21 cellular contexts compared by ENCODE assay signal in the genomic region with DNA sequence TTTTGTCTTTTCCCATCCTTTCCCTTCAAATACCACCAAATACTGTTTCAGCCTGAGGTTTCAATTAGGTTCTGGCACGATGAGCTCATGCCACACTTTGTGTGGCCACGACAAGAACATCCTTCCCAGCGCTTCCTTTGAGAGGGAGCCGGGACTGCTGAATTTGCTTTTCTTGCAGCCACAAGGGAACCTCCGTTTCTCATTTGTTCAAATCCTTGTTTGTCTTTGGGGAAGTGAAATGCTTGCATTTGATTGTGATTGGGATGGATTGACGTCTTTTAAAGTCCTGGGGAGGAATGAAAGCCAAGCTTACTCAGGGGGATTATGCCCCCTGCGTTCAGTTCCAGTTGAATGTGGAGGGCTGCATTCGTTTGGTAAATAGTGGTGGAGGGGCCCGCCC.
DNase-seq lines count a peak whose midpoint lies in the region; ATAC-seq and TF ChIP-seq lines count a peak whose summit lies in the region.
"Had no signal": no experiment of that assay in that cellular context is flagged by ENCODE, and none has a peak within 500 bp of the region (broad histone marks: within the 10 kb centered on the region; RNA-seq: fewer than 3 reads in every experiment).

No MANE protein-coding gene starts in this region.

- H3K9me2 ChIP-seq in GM23338 (ENCODE audit: insufficient read depth): 0 out of 2 replicates have a peak, but pooled peaks cover 3% of the 10 kb centered on the region

- no peaks in the 10 kb centered on the region for H3K79me2 ChIP-seq in GM23338 (replicated peaks; ENCODE audit: insufficient read depth)

- H3K36me3 Mint-ChIP-seq in GM23338 (ENCODE audit: low read depth) (peaks cover 10% of the 10 kb centered on the region; the same call in 2 of the 3 replicates), mesothelial cell of epicardium (peaks cover 3% of the 10 kb centered on the region)
- H3K36me3 Mint-ChIP-seq in effector memory CD8-positive, alpha-beta T cell (ENCODE audit: insufficient read depth): no peaks in the 10 kb centered on the region
- H3K36me3 Mint-ChIP-seq: CD8-positive, alpha-beta T cell had no signal

- H3K9me3 Mint-ChIP-seq in GM23338 (peaks cover 4% of the 10 kb centered on the region; the same call in 1 of the 3 replicates), mesothelial cell of epicardium (no peaks in the 10 kb centered on the region)
- H3K9me3 Mint-ChIP-seq in effector memory CD8-positive, alpha-beta T cell: no peaks in the 10 kb centered on the region
- H3K9me3 Mint-ChIP-seq: HFFc6 had no signal

- H3K4me2 ChIP-seq in GM23338: no peak overlapping the region
- H3K4me2 ChIP-seq: PC-9 had no signal

- DNase-seq in GM23338 (ENCODE audit: low spot score) (no peak), astrocyte of the hippocampus (ENCODE audit: low read depth, low spot score) (peak; percentile 66), mesothelial cell of epicardium (ENCODE audit: low spot score in 2 of 2, unreplicated experiment in 2 of 2) (no peak), pons (ENCODE audit: low spot score) (peak; percentile 42), cerebellum (ENCODE audit: low spot score) (no peak), DMS 273 (lab: John Stamatoyannopoulos, UW; ENCODE audit: unreplicated experiment) (no peak), brain microvascular endothelial cell (no peak)
- DNase-seq in effector memory CD8-positive, alpha-beta T cell: no peak
- DNase-seq: Calu3; CD8-positive, alpha-beta T cell; DMS53; EL; HFFc6; KBM-7; NCI-H1105; NCI-H1694; NCI-H510A; NCI-H748 treated with DMSO at 0.1 percent for 48 hours; PC-9; SJCRH30 had no signal

- no peaks in the 10 kb centered on the region for H3K36me3 ChIP-seq in GM23338 (ENCODE audit: insufficient read depth)
- H3K36me3 ChIP-seq in brain microvascular endothelial cell (replicated peaks): no peaks in the 10 kb centered on the region
- H3K36me3 ChIP-seq: SJCRH30 had no signal

- peaks cover 23% of the 10 kb centered on the region for H3K4me1 ChIP-seq in GM23338 (ENCODE audit: insufficient read depth)

- H3K4me3 ChIP-seq in GM23338: no peak overlapping the region
- no peak overlapping the region for H3K4me3 ChIP-seq in brain microvascular endothelial cell (ENCODE audit: low read depth, low read length)
- H3K4me3 ChIP-seq: GM12878, PC-9, SJCRH30 had no signal

- no peak overlapping the region for H3K27ac Mint-ChIP-seq in GM23338
- H3K27ac Mint-ChIP-seq in mesothelial cell of epicardium: peak overlapping the region; percentile 92
- H3K27ac Mint-ChIP-seq in effector memory CD8-positive, alpha-beta T cell: no peak overlapping the region
- H3K27ac Mint-ChIP-seq: CD8-positive, alpha-beta T cell; HFFc6 had no signal

- H3F3A ChIP-seq in GM23338 (replicated peaks; ENCODE audit: low read depth): peaks cover 4% of the 10 kb centered on the region

- H3K4me1 Mint-ChIP-seq in GM23338 (peaks cover 40% of the 10 kb centered on the region), mesothelial cell of epicardium (peaks cover 71% of the 10 kb centered on the region)
- peaks cover 0 to 5% of the 10 kb centered on the region in 2 donors for H3K4me1 Mint-ChIP-seq in effector memory CD8-positive, alpha-beta T cell (ENCODE audit: low read depth in 2 of 2)

- no peak overlapping the region for H3K4me3 Mint-ChIP-seq in GM23338
- H3K4me3 Mint-ChIP-seq in mesothelial cell of epicardium: no peak overlapping the region
- no peak overlapping the region for H3K4me3 Mint-ChIP-seq in effector memory CD8-positive, alpha-beta T cell
- H3K4me3 Mint-ChIP-seq: CD8-positive, alpha-beta T cell; HFFc6 had no signal

- in situ Hi-C loops in brain microvascular endothelial cell (cut with HindIII; ENCODE audit: low pct_ligation_motif_present, low sequenced_read_pairs): no loop called here

- no peak overlapping the region for H2AFZ ChIP-seq in GM23338
- H2AFZ ChIP-seq: PC-9 had no signal

- H3K27me3 Mint-ChIP-seq in GM23338 (ENCODE audit: insufficient read depth, low read depth, poor library complexity): peaks cover 9% of the 10 kb centered on the region
- no peaks in the 10 kb centered on the region for H3K27me3 Mint-ChIP-seq in mesothelial cell of epicardium (ENCODE audit: low read depth)
- peaks cover 49 to 65% of the 10 kb centered on the region in 2 donors for H3K27me3 Mint-ChIP-seq in effector memory CD8-positive, alpha-beta T cell

- no peak overlapping the region for H3K27ac ChIP-seq in GM23338 (ENCODE audit: low read depth)
- no peak overlapping the region for H3K27ac ChIP-seq in brain microvascular endothelial cell
- H3K27ac ChIP-seq: PC-9, SJCRH30 had no signal

- peak; percentile 27 for ATAC-seq in GM23338
- no peak for ATAC-seq in effector memory CD8-positive, alpha-beta T cell (replicated peaks)
- ATAC-seq: CD8-positive, alpha-beta T cell; GM12878 had no signal

- no peak for TF ChIP-seq CTCF in GM23338 (conservative IDR thresholded peaks at IDR 0.05; ENCODE audit: low read depth in 2 of 2)
- TF ChIP-seq CTCF in mesothelial cell of epicardium (IDR thresholded peaks at IDR 0.05; ENCODE audit: unreplicated experiment): no peak
- TF ChIP-seq CTCF in brain microvascular endothelial cell (IDR thresholded peaks at IDR 0.05; ENCODE audit: low read depth, low read length, missing control alignments): no peak

- H3K27me3 ChIP-seq in GM23338 (ENCODE audit: insufficient read depth): no peaks in the 10 kb centered on the region
- no peaks in the 10 kb centered on the region for H3K27me3 ChIP-seq in brain microvascular endothelial cell (replicated peaks)
- H3K27me3 ChIP-seq: SJCRH30 had no signal

- no peaks in the 10 kb centered on the region for H4K20me1 ChIP-seq in GM23338 (replicated peaks; ENCODE audit: insufficient read depth)

TF ChIP-seq in GM23338, 12 proteins besides CTCF, POLR2A, EP300 and RAD21 (continues in another document):
- TF ChIP-seq, protein P1, sequence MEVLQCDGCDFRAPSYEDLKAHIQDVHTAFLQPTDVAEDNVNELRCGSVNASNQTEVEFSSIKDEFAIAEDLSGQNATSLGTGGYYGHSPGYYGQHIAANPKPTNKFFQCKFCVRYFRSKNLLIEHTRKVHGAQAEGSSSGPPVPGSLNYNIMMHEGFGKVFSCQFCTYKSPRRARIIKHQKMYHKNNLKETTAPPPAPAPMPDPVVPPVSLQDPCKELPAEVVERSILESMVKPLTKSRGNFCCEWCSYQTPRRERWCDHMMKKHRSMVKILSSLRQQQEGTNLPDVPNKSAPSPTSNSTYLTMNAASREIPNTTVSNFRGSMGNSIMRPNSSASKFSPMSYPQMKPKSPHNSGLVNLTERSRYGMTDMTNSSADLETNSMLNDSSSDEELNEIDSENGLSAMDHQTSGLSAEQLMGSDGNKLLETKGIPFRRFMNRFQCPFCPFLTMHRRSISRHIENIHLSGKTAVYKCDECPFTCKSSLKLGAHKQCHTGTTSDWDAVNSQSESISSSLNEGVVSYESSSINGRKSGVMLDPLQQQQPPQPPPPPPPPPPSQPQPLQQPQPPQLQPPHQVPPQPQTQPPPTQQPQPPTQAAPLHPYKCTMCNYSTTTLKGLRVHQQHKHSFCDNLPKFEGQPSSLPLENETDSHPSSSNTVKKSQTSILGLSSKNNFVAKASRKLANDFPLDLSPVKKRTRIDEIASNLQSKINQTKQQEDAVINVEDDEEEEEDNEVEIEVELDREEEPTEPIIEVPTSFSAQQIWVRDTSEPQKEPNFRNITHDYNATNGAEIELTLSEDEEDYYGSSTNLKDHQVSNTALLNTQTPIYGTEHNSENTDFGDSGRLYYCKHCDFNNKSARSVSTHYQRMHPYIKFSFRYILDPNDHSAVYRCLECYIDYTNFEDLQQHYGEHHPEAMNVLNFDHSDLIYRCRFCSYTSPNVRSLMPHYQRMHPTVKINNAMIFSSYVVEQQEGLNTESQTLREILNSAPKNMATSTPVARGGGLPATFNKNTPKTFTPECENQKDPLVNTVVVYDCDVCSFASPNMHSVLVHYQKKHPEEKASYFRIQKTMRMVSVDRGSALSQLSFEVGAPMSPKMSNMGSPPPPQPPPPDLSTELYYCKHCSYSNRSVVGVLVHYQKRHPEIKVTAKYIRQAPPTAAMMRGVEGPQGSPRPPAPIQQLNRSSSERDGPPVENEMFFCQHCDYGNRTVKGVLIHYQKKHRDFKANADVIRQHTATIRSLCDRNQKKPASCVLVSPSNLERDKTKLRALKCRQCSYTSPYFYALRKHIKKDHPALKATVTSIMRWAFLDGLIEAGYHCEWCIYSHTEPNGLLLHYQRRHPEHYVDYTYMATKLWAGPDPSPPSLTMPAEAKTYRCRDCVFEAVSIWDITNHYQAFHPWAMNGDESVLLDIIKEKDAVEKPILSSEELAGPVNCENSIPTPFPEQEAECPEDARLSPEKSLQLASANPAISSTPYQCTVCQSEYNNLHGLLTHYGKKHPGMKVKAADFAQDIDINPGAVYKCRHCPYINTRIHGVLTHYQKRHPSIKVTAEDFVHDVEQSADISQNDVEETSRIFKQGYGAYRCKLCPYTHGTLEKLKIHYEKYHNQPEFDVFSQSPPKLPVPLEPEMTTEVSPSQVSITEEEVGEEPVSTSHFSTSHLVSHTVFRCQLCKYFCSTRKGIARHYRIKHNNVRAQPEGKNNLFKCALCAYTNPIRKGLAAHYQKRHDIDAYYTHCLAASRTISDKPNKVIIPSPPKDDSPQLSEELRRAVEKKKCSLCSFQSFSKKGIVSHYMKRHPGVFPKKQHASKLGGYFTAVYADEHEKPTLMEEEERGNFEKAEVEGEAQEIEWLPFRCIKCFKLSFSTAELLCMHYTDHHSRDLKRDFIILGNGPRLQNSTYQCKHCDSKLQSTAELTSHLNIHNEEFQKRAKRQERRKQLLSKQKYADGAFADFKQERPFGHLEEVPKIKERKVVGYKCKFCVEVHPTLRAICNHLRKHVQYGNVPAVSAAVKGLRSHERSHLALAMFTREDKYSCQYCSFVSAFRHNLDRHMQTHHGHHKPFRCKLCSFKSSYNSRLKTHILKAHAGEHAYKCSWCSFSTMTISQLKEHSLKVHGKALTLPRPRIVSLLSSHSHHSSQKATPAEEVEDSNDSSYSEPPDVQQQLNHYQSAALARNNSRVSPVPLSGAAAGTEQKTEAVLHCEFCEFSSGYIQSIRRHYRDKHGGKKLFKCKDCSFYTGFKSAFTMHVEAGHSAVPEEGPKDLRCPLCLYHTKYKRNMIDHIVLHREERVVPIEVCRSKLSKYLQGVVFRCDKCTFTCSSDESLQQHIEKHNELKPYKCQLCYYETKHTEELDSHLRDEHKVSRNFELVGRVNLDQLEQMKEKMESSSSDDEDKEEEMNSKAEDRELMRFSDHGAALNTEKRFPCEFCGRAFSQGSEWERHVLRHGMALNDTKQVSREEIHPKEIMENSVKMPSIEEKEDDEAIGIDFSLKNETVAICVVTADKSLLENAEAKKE (CRISPR knock-in tag; IDR thresholded peaks at IDR 0.05): no peak
- no peak for TF ChIP-seq NANOG (IDR thresholded peaks at IDR 0.05; ENCODE audit: borderline replicate concordance)
- no peak for TF ChIP-seq CREB1 (CRISPR knock-in tag; IDR thresholded peaks at IDR 0.05; ENCODE audit: low read depth)
- no peak for TF ChIP-seq STAT1 (IDR thresholded peaks at IDR 0.05; ENCODE audit: unreplicated experiment)
- TF ChIP-seq EZH2phosphoT487 (IDR thresholded peaks at IDR 0.05; ENCODE audit: unreplicated experiment): no peak
- no peak for TF ChIP-seq POLR2AphosphoS5 (IDR thresholded peaks at IDR 0.05; ENCODE audit: low read depth)
- no peak for TF ChIP-seq JUNB (IDR thresholded peaks at IDR 0.05; ENCODE audit: unreplicated experiment)
- TF ChIP-seq ZNF331 (CRISPR knock-in tag; IDR thresholded peaks at IDR 0.05; ENCODE audit: low read depth): no peak
- TF ChIP-seq ZNF114 (CRISPR knock-in tag; IDR thresholded peaks at IDR 0.05): no peak

Comparison
In these comparisons a context has a peak if more than half of its experiments do, and no peak if none do; other contexts are left out.
1. DNase-seq: peak in astrocyte of the hippocampus (single experiment) and pons (single experiment); none in GM23338 (single experiment), mesothelial cell of epicardium (0 of 2), cerebellum (single experiment), effector memory CD8-positive, alpha-beta T cell (0 of 3), DMS 273 (single experiment) and brain microvascular endothelial cell (single experiment).